8 cellular contexts compared by ENCODE assay signal in genomic region chr10:62017141-62017870, GRCh38.
DNase-seq lines count a peak whose midpoint lies in the region; ATAC-seq and TF ChIP-seq lines count a peak whose summit lies in the region.

No MANE protein-coding gene starts in this region.

- H3K27ac ChIP-seq in CD8-positive, alpha-beta memory T cell (ENCODE audit: low read depth, low read length): no peak overlapping the region
- H3K27ac ChIP-seq in Peyer's patch: peak overlapping the region; percentile 48 to 79 (median 70)

- H3K9me3 ChIP-seq in CD8-positive, alpha-beta memory T cell (ENCODE audit: low read length): no peaks in the 10 kb centered on the region
- H3K9me3 ChIP-seq in Peyer's patch: no peaks in the 10 kb centered on the region

- H3K27me3 ChIP-seq in CD8-positive, alpha-beta memory T cell (ENCODE audit: insufficient read depth, low read length, poor library complexity, severe bottlenecking): no peaks in the 10 kb centered on the region
- H3K27me3 ChIP-seq in Peyer's patch: no peaks in the 10 kb centered on the region

- H3K36me3 ChIP-seq in CD8-positive, alpha-beta memory T cell (ENCODE audit: insufficient read depth, low read length): no peaks in the 10 kb centered on the region
- H3K36me3 ChIP-seq in Peyer's patch: no peaks in the 10 kb centered on the region

- ATAC-seq in GM21529 (IDR thresholded peaks at IDR 0.05; ENCODE audit: unreplicated experiment) (peak; percentile 25), GM19023 (IDR thresholded peaks at IDR 0.05; ENCODE audit: unreplicated experiment) (no peak)

- no peak for TF ChIP-seq POLR2A in Peyer's patch (IDR thresholded peaks at IDR 0.05)

- POLR2A ChIA-PET in CD8-positive, alpha-beta memory T cell (lab: Charles Lee): interaction anchor here (0.6 kb wide), 1 partner anchor 9 kb away, joined by 5 read pairs; no protein-coding TSS in a partner anchor

- peak overlapping the region in 2 of 7 donors; percentile 13 to 14 for H3K4me3 Mint-ChIP-seq in CD8-positive, alpha-beta memory T cell
- peak overlapping the region in 1 of 3 experiments; percentile 14 for H3K4me3 Mint-ChIP-seq in nephron

- H3K9me3 Mint-ChIP-seq in CD8-positive, alpha-beta memory T cell: no peaks in the 10 kb centered on the region
- no peaks in the 10 kb centered on the region for H3K9me3 Mint-ChIP-seq in nephron

- peak overlapping the region in 5 of 8 donors; percentile 8 to 55 (median 33) for H3K27ac Mint-ChIP-seq in CD8-positive, alpha-beta memory T cell
- peak overlapping the region; percentile 85 to 94 (median 91) for H3K27ac Mint-ChIP-seq in nephron

- peaks cover 12% of the 10 kb centered on the region for H3K4me1 ChIP-seq in CD8-positive, alpha-beta memory T cell (ENCODE audit: insufficient read depth, low read length)
- peaks cover 0 to 24% (median 6%) of the 10 kb centered on the region in 4 donors for H3K4me1 ChIP-seq in Peyer's patch

- DNase-seq in CD8-positive, alpha-beta memory T cell: no peak
- no peak for DNase-seq in Peyer's patch
- DNase-seq in hypothalamus (lab: John Stamatoyannopoulos, UW): no peak
- DNase-seq in stimulated activated CD4-positive, alpha-beta T cell treated with anti-CD3 and anti-CD28 coated beads, Interleukin-2, amount 100 ng/mL, for 48 hours: no peak
- DNase-seq in dermis blood vessel endothelial cell: no peak

- no peaks in the 10 kb centered on the region for H3K27me3 Mint-ChIP-seq in CD8-positive, alpha-beta memory T cell
- H3K27me3 Mint-ChIP-seq in nephron (ENCODE audit: low read depth): no peaks in the 10 kb centered on the region

- H3K4me3 ChIP-seq in CD8-positive, alpha-beta memory T cell (ENCODE audit: low read length): no peak overlapping the region
- H3K4me3 ChIP-seq in Peyer's patch: no peak overlapping the region

- CTCF ChIA-PET in CD8-positive, alpha-beta memory T cell (lab: Charles Lee): no interaction called here

- H3K36me3 Mint-ChIP-seq in CD8-positive, alpha-beta memory T cell: peaks cover 0 to 24% (median 7%) of the 10 kb centered on the region in 3 donors
- H3K36me3 Mint-ChIP-seq in nephron (ENCODE audit: low read depth): peaks cover 18% of the 10 kb centered on the region

- TF ChIP-seq CTCF in Peyer's patch (IDR thresholded peaks at IDR 0.05): no peak
- no peak for TF ChIP-seq CTCF in nephron (IDR thresholded peaks at IDR 0.05; ENCODE audit: unreplicated experiment in 3 of 3)

- peaks cover 40 to 71% (median 69%) of the 10 kb centered on the region in 3 donors for H3K4me1 Mint-ChIP-seq in CD8-positive, alpha-beta memory T cell
- peaks cover 56% of the 10 kb centered on the region for H3K4me1 Mint-ChIP-seq in nephron
